In genomic region chr5:67983251-67983941, GRCh38 we compare ENCODE assay signal across 11 cellular contexts.
DNase-seq lines count a peak whose midpoint lies in the region; ATAC-seq lines count a peak whose summit lies in the region.
"Had no signal": no experiment of that assay in that cellular context is flagged by ENCODE, and none has a peak within 500 bp of the region (broad histone marks: within the 10 kb centered on the region; RNA-seq: fewer than 3 reads in every experiment).

No MANE protein-coding gene starts in this region.

- intact Hi-C loops in activated CD4-positive, alpha-beta T cell treated with anti-CD3 and anti-CD28 coated beads for 36 hours (cut with DNase I, micrococcal nuclease) = no loop called here

- peaks cover 6% of the 10 kb centered on the region for H3K4me1 Mint-ChIP-seq in activated CD4-positive, alpha-beta T cell treated with anti-CD3 and anti-CD28 coated beads for 36 hours
- H3K4me1 Mint-ChIP-seq in activated CD4-positive, alpha-beta T cell treated with anti-CD3 and anti-CD28 coated beads, Interleukin-2, amount 10 ng/mL, durations not matched to agents 7 days and 5 days = no peaks in the 10 kb centered on the region
- peaks cover 12% of the 10 kb centered on the region for H3K4me1 Mint-ChIP-seq in stimulated activated naive CD8-positive, alpha-beta T cell treated with anti-CD3 and anti-CD28 coated beads, Interleukin-15, Interleukin-2, amounts not matched to agents 100 ng/mL and 50 ng/mL, for 24 hours (ENCODE audit: low read depth)

- CTCF ChIA-PET in activated CD4-positive, alpha-beta T cell treated with anti-CD3 and anti-CD28 coated beads for 36 hours (lab: Charles Lee) = no interaction called here
- CTCF ChIA-PET in activated CD4-positive, alpha-beta T cell treated with anti-CD3 and anti-CD28 coated beads, Interleukin-2, amount 10 ng/mL, durations not matched to agents 7 days and 5 days (lab: Charles Lee) = no interaction called here

- no peak for ATAC-seq in activated CD4-positive, alpha-beta T cell treated with anti-CD3 and anti-CD28 coated beads for 36 hours
- ATAC-seq in GM21515 (IDR thresholded peaks at IDR 0.05; ENCODE audit: unreplicated experiment) (no peak), HG02840 (IDR thresholded peaks at IDR 0.05; ENCODE audit: low FRiP score, unreplicated experiment) (no peak)

- no peaks in the 10 kb centered on the region for H3K9me3 Mint-ChIP-seq in activated CD4-positive, alpha-beta T cell treated with anti-CD3 and anti-CD28 coated beads for 36 hours (ENCODE audit: low read depth)
- no peaks in the 10 kb centered on the region for H3K9me3 Mint-ChIP-seq in activated CD4-positive, alpha-beta T cell treated with anti-CD3 and anti-CD28 coated beads, Interleukin-2, amount 10 ng/mL, durations not matched to agents 7 days and 5 days
- H3K9me3 Mint-ChIP-seq in stimulated activated naive CD8-positive, alpha-beta T cell treated with anti-CD3 and anti-CD28 coated beads, Interleukin-15, Interleukin-2, amounts not matched to agents 100 ng/mL and 50 ng/mL, for 24 hours = no peaks in the 10 kb centered on the region

- peak overlapping the region; percentile 4 for H3K27ac Mint-ChIP-seq in activated CD4-positive, alpha-beta T cell treated with anti-CD3 and anti-CD28 coated beads for 36 hours
- no peak overlapping the region for H3K27ac Mint-ChIP-seq in activated CD4-positive, alpha-beta T cell treated with anti-CD3 and anti-CD28 coated beads, Interleukin-2, amount 10 ng/mL, durations not matched to agents 7 days and 5 days
- H3K27ac Mint-ChIP-seq in stimulated activated naive CD8-positive, alpha-beta T cell treated with anti-CD3 and anti-CD28 coated beads, Interleukin-15, Interleukin-2, amounts not matched to agents 100 ng/mL and 50 ng/mL, for 24 hours = peak overlapping the region; percentile 38

- no peak for DNase-seq in activated CD4-positive, alpha-beta T cell treated with anti-CD3 and anti-CD28 coated beads for 36 hours
- no peak for DNase-seq in activated CD4-positive, alpha-beta T cell treated with anti-CD3 and anti-CD28 coated beads, Interleukin-2, amount 10 ng/mL, durations not matched to agents 7 days and 5 days
- DNase-seq in SIG-M5 treated with dmso at 0.1 percent for 504 hours (lab: John Stamatoyannopoulos, UW; ENCODE audit: unreplicated experiment) (peak; percentile 29), fibroblast of peridontal ligament (ENCODE audit: extremely low read depth) (peak; percentile 95)
- no peak for DNase-seq in stimulated activated CD4-positive, alpha-beta T cell treated with anti-CD3 and anti-CD28 coated beads, Interleukin-4, amount 100 ng/mL, for 24 hours
- DNase-seq: 8988T, glutamatergic neuron, SHP77 treated with DMSO at 0.1 percent for 48 hours had no signal

- no peaks in the 10 kb centered on the region for H3K36me3 Mint-ChIP-seq in activated CD4-positive, alpha-beta T cell treated with anti-CD3 and anti-CD28 coated beads for 36 hours (ENCODE audit: low read depth)
- H3K36me3 Mint-ChIP-seq in activated CD4-positive, alpha-beta T cell treated with anti-CD3 and anti-CD28 coated beads, Interleukin-2, amount 10 ng/mL, durations not matched to agents 7 days and 5 days (ENCODE audit: low read depth) = no peaks in the 10 kb centered on the region
- no peaks in the 10 kb centered on the region for H3K36me3 Mint-ChIP-seq in stimulated activated naive CD8-positive, alpha-beta T cell treated with anti-CD3 and anti-CD28 coated beads, Interleukin-15, Interleukin-2, amounts not matched to agents 100 ng/mL and 50 ng/mL, for 24 hours (ENCODE audit: low read depth)

- H3K27me3 Mint-ChIP-seq in activated CD4-positive, alpha-beta T cell treated with anti-CD3 and anti-CD28 coated beads for 36 hours = no peaks in the 10 kb centered on the region
- H3K27me3 Mint-ChIP-seq in activated CD4-positive, alpha-beta T cell treated with anti-CD3 and anti-CD28 coated beads, Interleukin-2, amount 10 ng/mL, durations not matched to agents 7 days and 5 days = no peaks in the 10 kb centered on the region
- H3K27me3 Mint-ChIP-seq in stimulated activated naive CD8-positive, alpha-beta T cell treated with anti-CD3 and anti-CD28 coated beads, Interleukin-15, Interleukin-2, amounts not matched to agents 100 ng/mL and 50 ng/mL, for 24 hours = no peaks in the 10 kb centered on the region

- no peak overlapping the region for H3K4me3 Mint-ChIP-seq in activated CD4-positive, alpha-beta T cell treated with anti-CD3 and anti-CD28 coated beads for 36 hours
- H3K4me3 Mint-ChIP-seq in activated CD4-positive, alpha-beta T cell treated with anti-CD3 and anti-CD28 coated beads, Interleukin-2, amount 10 ng/mL, durations not matched to agents 7 days and 5 days = no peak overlapping the region
- H3K4me3 Mint-ChIP-seq in stimulated activated naive CD8-positive, alpha-beta T cell treated with anti-CD3 and anti-CD28 coated beads, Interleukin-15, Interleukin-2, amounts not matched to agents 100 ng/mL and 50 ng/mL, for 24 hours = no peak overlapping the region

- POLR2A ChIA-PET in activated CD4-positive, alpha-beta T cell treated with anti-CD3 and anti-CD28 coated beads for 36 hours (lab: Charles Lee) = no interaction called here
- POLR2A ChIA-PET in activated CD4-positive, alpha-beta T cell treated with anti-CD3 and anti-CD28 coated beads, Interleukin-2, amount 10 ng/mL, durations not matched to agents 7 days and 5 days (lab: Charles Lee) = no interaction called here

Comparison
In these comparisons a context has a peak if more than half of its experiments do, and no peak if none do; other contexts are left out.
1. DNase-seq: peak in SIG-M5 treated with dmso at 0.1 percent for 504 hours (single experiment) and fibroblast of peridontal ligament (single experiment); none in activated CD4-positive, alpha-beta T cell treated with anti-CD3 and anti-CD28 coated beads for 36 hours (single experiment), activated CD4-positive, alpha-beta T cell treated with anti-CD3 and anti-CD28 coated beads, Interleukin-2, amount 10 ng/mL, durations not matched to agents 7 days and 5 days (single experiment) and stimulated activated CD4-positive, alpha-beta T cell treated with anti-CD3 and anti-CD28 coated beads, Interleukin-4, amount 100 ng/mL, for 24 hours (single experiment).